In genomic region chr18:26190506-26190905, GRCh38 we compare ENCODE assay signal across 9 cellular contexts. TPM values are rescaled to one million over a fixed set of nuclear protein-coding genes. Genes with fewer than 3 reads are reported as not detected.
DNase-seq lines count a peak whose midpoint lies in the region; ATAC-seq and TF ChIP-seq lines count a peak whose summit lies in the region.
"Had no signal": no experiment of that assay in that cellular context is flagged by ENCODE, and none has a peak within 500 bp of the region (broad histone marks: within the 10 kb centered on the region; RNA-seq: fewer than 3 reads in every experiment).

No MANE protein-coding gene starts in this region.

- H3K4me1 Mint-ChIP-seq in activated naive CD4-positive, alpha-beta T cell treated with anti-CD3 and anti-CD28 coated beads, Interleukin-2, amount 50 U/mL, for 24 hours: peaks cover 30% of the 10 kb centered on the region
- H3K4me1 Mint-ChIP-seq: neural crest cell had no signal

- H3K27me3 ChIP-seq in MM.1S (replicated peaks; ENCODE audit: insufficient read depth, low read length) (no peaks in the 10 kb centered on the region), SJCRH30 (no peaks in the 10 kb centered on the region)

- H3K36me3 ChIP-seq in MM.1S (replicated peaks; ENCODE audit: insufficient read depth, low read length) (no peaks in the 10 kb centered on the region), SJCRH30 (no peaks in the 10 kb centered on the region)

- peak; percentile 76 for ATAC-seq in GM21717 (IDR thresholded peaks at IDR 0.05; ENCODE audit: unreplicated experiment)

- no peaks in the 10 kb centered on the region for H3K9me3 ChIP-seq in MM.1S (replicated peaks; ENCODE audit: insufficient read depth, low read length)
- H3K9me3 ChIP-seq in SJCRH30 (replicated peaks): no peaks in the 10 kb centered on the region

- H3K79me2 ChIP-seq in MM.1S (ENCODE audit: low read length): no peaks in the 10 kb centered on the region

- peak overlapping the region; percentile 77 for H3K27ac Mint-ChIP-seq in activated naive CD4-positive, alpha-beta T cell treated with anti-CD3 and anti-CD28 coated beads, Interleukin-2, amount 50 U/mL, for 24 hours

- H3K4me1 ChIP-seq in MM.1S (ENCODE audit: low read length) (peaks cover 19% of the 10 kb centered on the region), SJCRH30 (no peaks in the 10 kb centered on the region)

- H3F3A ChIP-seq in MM.1S (ENCODE audit: insufficient read depth, low read length): peaks cover 13% of the 10 kb centered on the region

- H3K4me3 ChIP-seq in MM.1S (ENCODE audit: low read length) (peak overlapping the region; percentile 43; the same call in 1 of the 2 replicates), SJCRH30 (no peak overlapping the region)

- H3K4me2 ChIP-seq in MM.1S (ENCODE audit: low read depth, low read length): peak overlapping the region; percentile 73

- no peaks in the 10 kb centered on the region for H3K27me3 Mint-ChIP-seq in activated naive CD4-positive, alpha-beta T cell treated with anti-CD3 and anti-CD28 coated beads, Interleukin-2, amount 50 U/mL, for 24 hours

- no peaks in the 10 kb centered on the region for H3K9me2 ChIP-seq in MM.1S (replicated peaks; ENCODE audit: insufficient read depth, low read length)

- peak overlapping the region; percentile 70; the same call in 1 of the 2 replicates for H3K27ac ChIP-seq in MM.1S (ENCODE audit: low read length)
- no peak overlapping the region for H3K27ac ChIP-seq in SJCRH30

- H3K9me3 Mint-ChIP-seq in activated naive CD4-positive, alpha-beta T cell treated with anti-CD3 and anti-CD28 coated beads, Interleukin-2, amount 50 U/mL, for 24 hours: no peaks in the 10 kb centered on the region

- H4K20me1 ChIP-seq in MM.1S (ENCODE audit: insufficient read depth, low read length): no peaks in the 10 kb centered on the region

- peak overlapping the region; percentile 74 for H3K4me3 Mint-ChIP-seq in activated naive CD4-positive, alpha-beta T cell treated with anti-CD3 and anti-CD28 coated beads, Interleukin-2, amount 50 U/mL, for 24 hours
- H3K4me3 Mint-ChIP-seq: neural crest cell had no signal

- TF ChIP-seq CTCF in MM.1S (IDR thresholded peaks at IDR 0.05; ENCODE audit: low read length): no peak

- no peaks in the 10 kb centered on the region for H3K36me3 Mint-ChIP-seq in activated naive CD4-positive, alpha-beta T cell treated with anti-CD3 and anti-CD28 coated beads, Interleukin-2, amount 50 U/mL, for 24 hours

- H2AFZ ChIP-seq in MM.1S (ENCODE audit: low read length): peak overlapping the region; percentile 10

- peak overlapping the region; percentile 51; the same call in 1 of the 2 replicates for H3K9ac ChIP-seq in MM.1S (ENCODE audit: low read length)

- DNase-seq in Daoy (ENCODE audit: low read depth): peak; percentile 12
- DNase-seq in MM.1S: peak; percentile 90
- no peak for DNase-seq in NCI-H226
- DNase-seq in SJCRH30: no peak
- no peak for DNase-seq in GOT3 (lab: John Stamatoyannopoulos, UW)
- DNase-seq in NCI-H1048 (lab: John Stamatoyannopoulos, UW): no peak

RNA-seq across cellular contexts. Expression of gene TAF4B, which starts 35.7 kb away (rescaled TPM):
- 9.4 and 12.3 TPM in 2 replicates for total RNA-seq in Daoy (2014; rRNA removed; shearing (Covaris generic))
- 10.1 and 10.3 TPM in 2 replicates for total RNA-seq in SJCRH30 (2014; rRNA removed; shearing (Covaris generic))

RNA-seq across cellular contexts. Expression of gene PSMA8, which starts 56.8 kb away (rescaled TPM):
- not detected in 2 replicates for total RNA-seq in Daoy (2014; rRNA removed; shearing (Covaris generic))
- total RNA-seq in SJCRH30 (2014; rRNA removed; shearing (Covaris generic)): not detected in 2 replicates
- total RNA-seq: neural crest cell had no signal

Comparison
In these comparisons a context has a peak if more than half of its experiments do, and no peak if none do; other contexts are left out.
1. DNase-seq: peak in Daoy (single experiment) and MM.1S (single experiment); none in NCI-H226 (single experiment), SJCRH30 (0 of 2), GOT3 (single experiment) and NCI-H1048 (single experiment).